1 cellular context compared by ENCODE assay signal in the genomic region with DNA sequence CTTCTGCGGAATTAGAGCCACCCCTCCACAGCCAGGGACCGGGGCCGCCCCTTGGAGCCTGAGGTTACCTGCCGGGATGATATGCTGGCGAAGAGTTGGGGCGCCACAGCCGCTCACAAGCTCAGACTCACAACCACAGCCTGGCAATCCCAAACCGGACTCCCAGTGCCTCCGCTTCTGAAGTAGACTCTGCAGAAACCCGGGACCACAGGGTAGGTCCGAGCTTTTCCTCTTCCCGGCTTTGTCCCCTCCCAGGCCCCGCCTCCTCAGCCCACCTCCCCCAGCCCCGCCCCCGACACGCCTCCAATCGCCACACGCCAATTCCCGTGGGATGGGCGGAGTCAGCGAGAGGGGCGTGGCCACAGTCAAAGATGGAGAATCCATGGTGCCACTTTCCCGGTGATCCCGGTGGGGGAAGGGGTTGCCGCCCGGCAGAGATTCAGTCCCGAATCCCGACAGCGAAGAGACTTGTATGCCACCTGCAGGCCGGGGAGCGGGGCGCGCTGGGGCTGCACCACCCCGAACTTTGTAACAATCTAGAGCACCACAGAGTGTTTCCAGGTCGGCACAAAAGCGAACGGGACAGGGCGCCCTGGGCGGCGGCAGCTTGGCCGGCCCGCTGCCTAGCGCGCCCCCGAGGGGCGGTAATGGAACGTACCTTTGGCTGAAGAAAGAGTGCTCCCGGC.
A peak's percentile ranks its signal among the peaks of the same experiment; 100 is the strongest.
TF ChIP-seq lines count a peak whose summit lies in the region.

Gene IDH1, minus strand, starts transcription at position 201 of the 686 bp plus-strand sequence. CDS start 3,520 bp downstream, outside the sequence.

TF ChIP-seq in K562, 482 proteins besides CTCF, POLR2A, EP300 and RAD21 (continued from another document and continues in another):
- TF ChIP-seq, protein P1, sequence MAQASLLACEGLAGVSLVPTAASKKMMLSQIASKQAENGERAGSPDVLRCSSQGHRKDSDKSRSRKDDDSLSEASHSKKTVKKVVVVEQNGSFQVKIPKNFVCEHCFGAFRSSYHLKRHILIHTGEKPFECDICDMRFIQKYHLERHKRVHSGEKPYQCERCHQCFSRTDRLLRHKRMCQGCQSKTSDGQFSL (CRISPR knock-in tag; IDR thresholded peaks at IDR 0.05), result no peak
- TF ChIP-seq, protein P1 (tag; IDR thresholded peaks at IDR 0.05), result no peak
- no peak for TF ChIP-seq TEAD2 (tag; IDR thresholded peaks at IDR 0.05)
- TF ChIP-seq ZNF165 (CRISPR knock-in tag; IDR thresholded peaks at IDR 0.05; ENCODE audit: borderline replicate concordance), result no peak
- TF ChIP-seq EP400 (IDR thresholded peaks at IDR 0.05), result peak; percentile 60; the same call in 1 of the 2 replicates
- no peak for TF ChIP-seq PURB (CRISPR knock-in tag; IDR thresholded peaks at IDR 0.05; ENCODE audit: low read depth)
- TF ChIP-seq STAT5A (IDR thresholded peaks at IDR 0.05; ENCODE audit: borderline replicate concordance, low read length), result no peak
- 0 out of 4 replicates have a peak, but pooled peaks of 1 of the 2 experiments have one; percentile 25 for TF ChIP-seq SRF (CRISPR knock-in tag; IDR thresholded peaks at IDR 0.05)
- TF ChIP-seq SAFB (IDR thresholded peaks at IDR 0.05; ENCODE audit: borderline replicate concordance, low read depth, low read length), result no peak
- peak; percentile 43; the same call in 1 of the 2 replicates for TF ChIP-seq CXXC5 (CRISPR knock-in tag; IDR thresholded peaks at IDR 0.05)
- TF ChIP-seq SMARCE1 (IDR thresholded peaks at IDR 0.05), result no peak
- TF ChIP-seq HNRNPK (IDR thresholded peaks at IDR 0.05; ENCODE audit: low read depth, low read length, poor library complexity, severe bottlenecking), result no peak
- TF ChIP-seq PHF8 (IDR thresholded peaks at IDR 0.05; ENCODE audit: borderline replicate concordance, low read length), result peak; percentile 62; the same call in 1 of the 2 replicates
- peak; percentile 81 for TF ChIP-seq TAF9B (IDR thresholded peaks at IDR 0.05; ENCODE audit: partially characterized antibody)
- TF ChIP-seq DDX20 (tag; IDR thresholded peaks at IDR 0.05; ENCODE audit: low read depth), result no peak
- TF ChIP-seq HCFC1 (IDR thresholded peaks at IDR 0.05; ENCODE audit: low read depth, low read length), result no peak
- no peak for TF ChIP-seq ETV5 (CRISPR knock-in tag; IDR thresholded peaks at IDR 0.05; ENCODE audit: low read depth)
- TF ChIP-seq KDM1A (IDR thresholded peaks at IDR 0.05), result 0 out of 4 replicates have a peak, but pooled peaks of 1 of the 2 experiments have one; percentile 19
- TF ChIP-seq HNRNPLL (IDR thresholded peaks at IDR 0.05; ENCODE audit: low read depth, low read length, poor library complexity, severe bottlenecking), result no peak
- TF ChIP-seq SOX6 (IDR thresholded peaks at IDR 0.05), result 0 out of 2 replicates have a peak, but pooled peaks have one; percentile 25
- no peak for TF ChIP-seq RHOXF2B (CRISPR knock-in tag; conservative IDR thresholded peaks at IDR 0.05)
- no peak for TF ChIP-seq ZNF778 (CRISPR knock-in tag; IDR thresholded peaks at IDR 0.05)
- TF ChIP-seq, protein P2, sequence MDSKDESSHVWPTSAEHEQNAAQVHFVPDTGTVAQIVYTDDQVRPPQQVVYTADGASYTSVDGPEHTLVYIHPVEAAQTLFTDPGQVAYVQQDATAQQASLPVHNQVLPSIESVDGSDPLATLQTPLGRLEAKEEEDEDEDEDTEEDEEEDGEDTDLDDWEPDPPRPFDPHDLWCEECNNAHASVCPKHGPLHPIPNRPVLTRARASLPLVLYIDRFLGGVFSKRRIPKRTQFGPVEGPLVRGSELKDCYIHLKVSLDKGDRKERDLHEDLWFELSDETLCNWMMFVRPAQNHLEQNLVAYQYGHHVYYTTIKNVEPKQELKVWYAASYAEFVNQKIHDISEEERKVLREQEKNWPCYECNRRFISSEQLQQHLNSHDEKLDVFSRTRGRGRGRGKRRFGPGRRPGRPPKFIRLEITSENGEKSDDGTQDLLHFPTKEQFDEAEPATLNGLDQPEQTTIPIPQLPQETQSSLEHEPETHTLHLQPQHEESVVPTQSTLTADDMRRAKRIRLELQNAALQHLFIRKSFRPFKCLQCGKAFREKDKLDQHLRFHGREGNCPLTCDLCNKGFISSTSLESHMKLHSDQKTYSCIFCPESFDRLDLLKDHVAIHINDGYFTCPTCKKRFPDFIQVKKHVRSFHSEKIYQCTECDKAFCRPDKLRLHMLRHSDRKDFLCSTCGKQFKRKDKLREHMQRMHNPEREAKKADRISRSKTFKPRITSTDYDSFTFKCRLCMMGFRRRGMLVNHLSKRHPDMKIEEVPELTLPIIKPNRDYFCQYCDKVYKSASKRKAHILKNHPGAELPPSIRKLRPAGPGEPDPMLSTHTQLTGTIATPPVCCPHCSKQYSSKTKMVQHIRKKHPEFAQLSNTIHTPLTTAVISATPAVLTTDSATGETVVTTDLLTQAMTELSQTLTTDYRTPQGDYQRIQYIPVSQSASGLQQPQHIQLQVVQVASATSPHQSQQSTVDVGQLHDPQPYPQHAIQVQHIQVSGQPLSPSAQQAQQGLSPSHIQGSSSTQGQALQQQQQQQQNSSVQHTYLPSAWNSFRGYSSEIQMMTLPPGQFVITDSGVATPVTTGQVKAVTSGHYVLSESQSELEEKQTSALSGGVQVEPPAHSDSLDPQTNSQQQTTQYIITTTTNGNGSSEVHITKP (IDR thresholded peaks at IDR 0.05; ENCODE audit: partially characterized antibody), result peak; percentile 68
- TF ChIP-seq PCBP1 (IDR thresholded peaks at IDR 0.05; ENCODE audit: low read depth, low read length, poor library complexity, severe bottlenecking), result no peak
- TF ChIP-seq ZFP91 (CRISPR knock-in tag; IDR thresholded peaks at IDR 0.05), result no peak
- TF ChIP-seq, protein P3, sequence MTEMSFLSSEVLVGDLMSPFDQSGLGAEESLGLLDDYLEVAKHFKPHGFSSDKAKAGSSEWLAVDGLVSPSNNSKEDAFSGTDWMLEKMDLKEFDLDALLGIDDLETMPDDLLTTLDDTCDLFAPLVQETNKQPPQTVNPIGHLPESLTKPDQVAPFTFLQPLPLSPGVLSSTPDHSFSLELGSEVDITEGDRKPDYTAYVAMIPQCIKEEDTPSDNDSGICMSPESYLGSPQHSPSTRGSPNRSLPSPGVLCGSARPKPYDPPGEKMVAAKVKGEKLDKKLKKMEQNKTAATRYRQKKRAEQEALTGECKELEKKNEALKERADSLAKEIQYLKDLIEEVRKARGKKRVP (CRISPR knock-in tag; IDR thresholded peaks at IDR 0.05), result no peak
- TF ChIP-seq MLLT1 (IDR thresholded peaks at IDR 0.05), result no peak
- TF ChIP-seq CEBPB (tag; IDR thresholded peaks at IDR 0.05), result no peak
- TF ChIP-seq GABPB1 (CRISPR knock-in tag; IDR thresholded peaks at IDR 0.05), result peak; percentile 58; the same call in 1 of the 2 replicates
- TF ChIP-seq ZNF431 (CRISPR knock-in tag; IDR thresholded peaks at IDR 0.05), result no peak
- TF ChIP-seq E4F1 (CRISPR knock-in tag; IDR thresholded peaks at IDR 0.05; ENCODE audit: borderline replicate concordance), result no peak
- no peak for TF ChIP-seq ZNF197 (CRISPR knock-in tag; IDR thresholded peaks at IDR 0.05; ENCODE audit: low read depth)
- no peak for TF ChIP-seq CLOCK (CRISPR knock-in tag; IDR thresholded peaks at IDR 0.05; ENCODE audit: borderline replicate concordance)
- TF ChIP-seq SNIP1 (IDR thresholded peaks at IDR 0.05; ENCODE audit: low read depth), result no peak
- no peak for TF ChIP-seq FOXK2 (conservative IDR thresholded peaks at IDR 0.05 in 1 of 2, IDR thresholded peaks at IDR 0.05 in 1 of 2; ENCODE audit: low read depth in 2 of 2)
- TF ChIP-seq NR3C1 (CRISPR knock-in tag; IDR thresholded peaks at IDR 0.05), result no peak
- TF ChIP-seq, protein P4, sequence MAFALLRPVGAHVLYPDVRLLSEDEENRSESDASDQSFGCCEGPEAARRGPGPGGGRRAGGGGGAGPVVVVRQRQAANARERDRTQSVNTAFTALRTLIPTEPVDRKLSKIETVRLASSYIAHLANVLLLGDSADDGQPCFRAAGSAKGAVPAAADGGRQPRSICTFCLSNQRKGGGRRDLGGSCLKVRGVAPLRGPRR (CRISPR knock-in tag; IDR thresholded peaks at IDR 0.05), result no peak
- peak; percentile 1; the same call in 1 of the 2 replicates for TF ChIP-seq NFRKB (IDR thresholded peaks at IDR 0.05; ENCODE audit: low read depth)
- TF ChIP-seq MTA3 (IDR thresholded peaks at IDR 0.05; ENCODE audit: borderline replicate concordance), result 0 out of 2 replicates have a peak, but pooled peaks have one; percentile 52
- TF ChIP-seq SAFB2 (IDR thresholded peaks at IDR 0.05; ENCODE audit: borderline replicate concordance, low read depth, low read length, severe bottlenecking), result no peak
- no peak for TF ChIP-seq RNF219 (CRISPR knock-in tag; IDR thresholded peaks at IDR 0.05)
- no peak for TF ChIP-seq RFX5 (IDR thresholded peaks at IDR 0.05; ENCODE audit: low read depth, low read length)
